In the genomic region with DNA sequence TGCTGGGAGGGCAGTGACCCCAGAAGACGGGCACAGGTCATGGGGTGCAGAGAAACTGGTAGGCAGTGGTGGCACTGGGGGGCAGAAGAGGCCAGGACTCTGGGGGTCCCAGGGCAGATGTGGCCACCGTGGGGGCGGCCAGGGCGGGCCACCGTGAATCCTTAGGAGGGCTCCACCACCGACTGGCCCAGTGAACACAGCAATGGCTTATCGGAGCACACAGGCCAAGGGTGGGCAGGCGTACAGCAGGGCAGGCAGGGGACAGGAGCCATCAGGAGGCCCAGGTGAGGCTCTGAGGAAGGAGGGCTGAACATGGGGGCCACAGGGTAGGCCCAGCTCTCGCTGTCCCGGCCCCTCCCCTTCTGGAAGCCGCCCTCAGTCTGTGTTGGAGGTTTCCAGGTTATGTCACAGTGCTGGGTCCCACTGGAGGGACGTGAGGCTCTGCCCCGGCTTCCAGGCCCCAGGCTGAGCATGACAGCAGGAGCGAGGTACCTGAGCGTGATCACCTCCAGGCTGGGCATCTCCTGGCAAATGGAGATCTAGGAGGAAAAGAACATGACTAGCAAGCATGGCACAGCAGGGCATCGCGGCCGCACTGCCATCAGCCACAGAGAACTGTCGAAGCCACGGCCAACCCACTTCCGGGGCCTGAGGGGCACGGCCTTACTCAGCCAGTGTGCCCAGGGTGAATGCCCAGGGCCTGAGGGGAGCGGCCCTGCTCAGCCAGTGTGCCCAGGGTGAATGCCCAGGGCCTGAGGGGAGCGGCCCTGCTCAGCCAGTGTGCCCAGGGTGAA, we compare ENCODE assay signal across 23 cellular contexts. TPM values are rescaled to one million over a fixed set of nuclear protein-coding genes. Genes with fewer than 3 reads are reported as not detected.
DNase-seq lines count a peak whose midpoint lies in the region; ATAC-seq, FAIRE-seq and TF ChIP-seq lines count a peak whose summit lies in the region.
"Had no signal": no experiment of that assay in that cellular context is flagged by ENCODE, and none has a peak within 500 bp of the region (broad histone marks: within the 10 kb centered on the region; RNA-seq: fewer than 3 reads in every experiment).

No MANE protein-coding gene starts in this region.

- H3K36me3 ChIP-seq in BLaER1, result peaks cover 33% of the 10 kb centered on the region; the same call in 1 of the 2 replicates
- H3K36me3 ChIP-seq in BLaER1 treated with 17β-estradiol and CSF1 and Interleukin-3, amounts not matched to agents 10 nM and 100 nM, result peaks cover 0 to 29% (median 9%) of the 10 kb centered on the region in 11 experiments; a peak in 13 of 22 replicates
- H3K36me3 ChIP-seq in GM12878 (ENCODE audit: control insufficient read depth in 2 of 2, insufficient read depth in 2 of 2, low read length in 1 of 2), result no peaks in the 10 kb centered on the region
- H3K36me3 ChIP-seq in neuronal stem cell (replicated peaks in 1 of 2; ENCODE audit: control insufficient read depth in 2 of 2, insufficient read depth in 2 of 2, low read length in 2 of 2), result peaks cover 10 to 11% of the 10 kb centered on the region in 2 donors
- H3K36me3 ChIP-seq in endodermal cell (ENCODE audit: control insufficient read depth, insufficient read depth, low read length), result peaks cover 10% of the 10 kb centered on the region

- no peak overlapping the region for H3K4ac ChIP-seq in neuronal stem cell (ENCODE audit: low read length)

- no peak overlapping the region for H3K14ac ChIP-seq in neuronal stem cell (ENCODE audit: low read length)

- FAIRE-seq in GM12878 (lab: Jason Lieb, UNC), result no peak

- no peak for TF ChIP-seq POLR2A in GM12878 (IDR thresholded peaks at IDR 0.05; ENCODE audit: low read depth, low read length)

- no peak for TF ChIP-seq RAD21 in GM12878 (IDR thresholded peaks at IDR 0.05; ENCODE audit: insufficient read depth, low read depth, low read length)

- H3K79me2 ChIP-seq in GM12878 (ENCODE audit: control insufficient read depth, insufficient read depth, low read length), result no peaks in the 10 kb centered on the region

- H3K27me3 Mint-ChIP-seq in endodermal cell (ENCODE audit: insufficient read depth), result no peaks in the 10 kb centered on the region
- H3K27me3 Mint-ChIP-seq: B cell had no signal

- H3K4me2 ChIP-seq in BLaER1 (peak overlapping the region; percentile 91), GM12878 (ENCODE audit: control insufficient read depth, insufficient read depth) (no peak overlapping the region), neuronal stem cell (ENCODE audit: insufficient read depth, low read length, poor library complexity, severe bottlenecking) (no peak overlapping the region)
- peak overlapping the region in 9 of 11 experiments; percentile 74 to 95 (median 92); a peak in 18 of 22 replicates for H3K4me2 ChIP-seq in BLaER1 treated with 17β-estradiol and CSF1 and Interleukin-3, amounts not matched to agents 10 nM and 100 nM
- H3K4me2 ChIP-seq: GM23338 had no signal

- H2BK12ac ChIP-seq in neuronal stem cell (ENCODE audit: low read length), result no peak overlapping the region

- POLR2A ChIA-PET in GM12878 (lab: Charles Lee), result no interaction called here

- TF ChIP-seq EP300 in GM12878 (IDR thresholded peaks at IDR 0.05; ENCODE audit: borderline replicate concordance in 1 of 2, control insufficient read depth in 1 of 2, low read depth in 2 of 2, low read length in 2 of 2), result no peak

- H4K20me1 ChIP-seq in BLaER1 (peaks cover 66% of the 10 kb centered on the region), GM12878 (ENCODE audit: control insufficient read depth, insufficient read depth) (no peaks in the 10 kb centered on the region)
- H4K20me1 ChIP-seq in BLaER1 treated with 17β-estradiol and CSF1 and Interleukin-3, amounts not matched to agents 10 nM and 100 nM, result peaks cover under 1 to 55% (median 31%) of the 10 kb centered on the region in 11 experiments; a peak in 19 of 22 replicates

- H3K27me3 ChIP-seq in BLaER1, result no peaks in the 10 kb centered on the region
- no peaks in the 10 kb centered on the region for H3K27me3 ChIP-seq in BLaER1 treated with 17β-estradiol and CSF1 and Interleukin-3, amounts not matched to agents 10 nM and 100 nM
- H3K27me3 ChIP-seq in GM12878 (replicated peaks in 1 of 2; ENCODE audit: control insufficient read depth in 2 of 2, insufficient read depth in 2 of 2, low read length in 1 of 2), result no peaks in the 10 kb centered on the region
- peaks cover 0 to 2% (median 0%) of the 10 kb centered on the region in 3 experiments for H3K27me3 ChIP-seq in neuronal stem cell (ENCODE audit: control insufficient read depth in 3 of 3, insufficient read depth in 3 of 3, low read depth in 1 of 3, low read length in 3 of 3)
- H3K27me3 ChIP-seq in endodermal cell (ENCODE audit: control insufficient read depth, insufficient read depth, low read length, poor library complexity, severe bottlenecking), result no peaks in the 10 kb centered on the region

- DNase-seq in GM12878 (ENCODE audit: low read depth, low spot score) (no peak), neuronal stem cell (ENCODE audit: low spot score) (no peak), AG08396 (ENCODE audit: low spot score) (no peak), endodermal cell (no peak), NCI-H526 treated with DMSO at 0.1 percent for 48 hours (lab: John Stamatoyannopoulos, UW) (no peak)
- DNase-seq in effector CD8-positive, alpha-beta T cell (lab: John Stamatoyannopoulos, UW), result no peak
- DNase-seq: Calu3; CD4-positive, alpha-beta memory T cell; COR-L47; DMS53; DMS79 treated with DMSO at 0.1 percent for 48 hours; GF-D8; H9 had no signal

- H2BK120ac ChIP-seq in neuronal stem cell (ENCODE audit: low read depth, low read length), result no peak overlapping the region

- intact Hi-C loops in GM12878 (cut with micrococcal nuclease; ENCODE audit: unreplicated experiment), result no loop called here

- peaks cover 8% of the 10 kb centered on the region for H3K9me3 Mint-ChIP-seq in endodermal cell
- H3K9me3 Mint-ChIP-seq: GM23338, H9 had no signal

- H3K4me1 ChIP-seq in BLaER1 (peaks cover 78% of the 10 kb centered on the region), GM12878 (ENCODE audit: control insufficient read depth, insufficient read depth, low read length) (peaks cover 11% of the 10 kb centered on the region), neuronal stem cell (ENCODE audit: control insufficient read depth in 2 of 2, insufficient read depth in 1 of 2, low read depth in 1 of 2, low read length in 2 of 2) (peaks cover 5 to 7% of the 10 kb centered on the region in 2 donors), endodermal cell (ENCODE audit: control insufficient read depth, insufficient read depth, low read length) (peaks cover 8% of the 10 kb centered on the region)
- peaks cover 57 to 89% (median 85%) of the 10 kb centered on the region in 10 experiments for H3K4me1 ChIP-seq in BLaER1 treated with 17β-estradiol and CSF1 and Interleukin-3, amounts not matched to agents 10 nM and 100 nM

- BruUV-seq in GM12878 (replicated peaks; lab: Mats Ljungman, UMichigan), result no TSS peak

- in situ Hi-C loops in GM12878 (cut with MboI), result no loop called here

- H2AFZ ChIP-seq in GM12878 (ENCODE audit: control insufficient read depth, low read depth, low read length) (no peak overlapping the region), neuronal stem cell (ENCODE audit: low read length) (no peak overlapping the region)
- H2AFZ ChIP-seq: GM23338 had no signal

- SMC1A ChIA-PET in GM12878 (lab: Charles Lee; ENCODE audit: uncharacterized antibody, unreplicated experiment), result no interaction called here

- H3K27ac Mint-ChIP-seq in endodermal cell, result no peak overlapping the region
- H3K27ac Mint-ChIP-seq: GM23338, H9 had no signal

- H3K23ac ChIP-seq in neuronal stem cell (ENCODE audit: low read depth, low read length, poor library complexity), result no peak overlapping the region

- peaks cover 9% of the 10 kb centered on the region for H3K36me3 Mint-ChIP-seq in endodermal cell (ENCODE audit: low read depth)

- no peak for ATAC-seq in GM12878
- ATAC-seq: GM23338, HCT116 had no signal

- H3K27ac ChIP-seq in BLaER1, result no peak overlapping the region
- H3K27ac ChIP-seq in BLaER1 treated with 17β-estradiol and CSF1 and Interleukin-3, amounts not matched to agents 10 nM and 100 nM, result peak overlapping the region in 8 of 11 experiments; percentile 5 to 87 (median 46); a peak in 12 of 22 replicates
- H3K27ac ChIP-seq in GM12878 (ENCODE audit: control insufficient read depth, insufficient read depth), result no peak overlapping the region
- no peak overlapping the region for H3K27ac ChIP-seq in neuronal stem cell (replicated peaks; ENCODE audit: low read length)
- H3K27ac ChIP-seq in endodermal cell (ENCODE audit: low read depth, low read length), result no peak overlapping the region

- no peak for TF ChIP-seq CTCF in GM12878 (IDR thresholded peaks at IDR 0.05 in 2 of 3, conservative IDR thresholded peaks at IDR 0.05 in 1 of 3; ENCODE audit: control insufficient read depth in 2 of 3, extremely low read depth in 1 of 3, insufficient read depth in 1 of 3, low read depth in 3 of 3, low read length in 3 of 3)
- no peak for TF ChIP-seq CTCF in endodermal cell (conservative IDR thresholded peaks at IDR 0.05)

- no peak overlapping the region for H4K8ac ChIP-seq in neuronal stem cell (ENCODE audit: low read depth, low read length)

- no peak overlapping the region for H3K4me3 Mint-ChIP-seq in endodermal cell
- H3K4me3 Mint-ChIP-seq: B cell, GM23338, H9 had no signal

- peaks cover 5% of the 10 kb centered on the region for H3K79me1 ChIP-seq in neuronal stem cell (ENCODE audit: low read depth, low read length)

- peak overlapping the region; percentile 39 for H2BK5ac ChIP-seq in neuronal stem cell (ENCODE audit: low read length)

- CTCF ChIA-PET in GM12878 (lab: Yijun Ruan, JAX), result no interaction called here

- H3K9me3 ChIP-seq in BLaER1, result no peaks in the 10 kb centered on the region
- H3K9me3 ChIP-seq in BLaER1 treated with 17β-estradiol and CSF1 and Interleukin-3, amounts not matched to agents 10 nM and 100 nM (replicated peaks in 1 of 11), result no peaks in the 10 kb centered on the region
- H3K9me3 ChIP-seq in GM12878 (replicated peaks; ENCODE audit: control insufficient read depth, insufficient read depth, low read length), result no peaks in the 10 kb centered on the region
- H3K9me3 ChIP-seq in neuronal stem cell (replicated peaks in 1 of 2; ENCODE audit: control insufficient read depth in 2 of 2, insufficient read depth in 1 of 2, low read depth in 1 of 2, low read length in 2 of 2), result no peaks in the 10 kb centered on the region
- H3K9me3 ChIP-seq in endodermal cell (ENCODE audit: control insufficient read depth, low read length), result no peaks in the 10 kb centered on the region

- H2AK5ac ChIP-seq in neuronal stem cell (ENCODE audit: low read depth, low read length), result no peak overlapping the region

- H3K4me1 Mint-ChIP-seq in endodermal cell, result peaks cover 24% of the 10 kb centered on the region

- no peak overlapping the region for H3K18ac ChIP-seq in neuronal stem cell (ENCODE audit: low read length)

- 0 out of 2 replicates have a peak overlapping the region, but pooled peaks have one; percentile 3 for H3K9ac ChIP-seq in BLaER1
- peak overlapping the region in 7 of 11 experiments; percentile 3 to 77 (median 27); a peak in 10 of 22 replicates for H3K9ac ChIP-seq in BLaER1 treated with 17β-estradiol and CSF1 and Interleukin-3, amounts not matched to agents 10 nM and 100 nM
- no peak overlapping the region for H3K9ac ChIP-seq in GM12878 (ENCODE audit: control insufficient read depth, insufficient read depth, low read length)
- H3K9ac ChIP-seq in neuronal stem cell (ENCODE audit: low read depth, low read length, poor library complexity), result no peak overlapping the region
- H3K9ac ChIP-seq in endodermal cell (ENCODE audit: extremely low read depth, low read length, poor library complexity, severe bottlenecking), result no peak overlapping the region

- 82% methylated on average over 22 of the region's 24 CpGs for WGBS in GM12878 (ENCODE audit: insufficient coverage, insufficient replicate concordance, low lambda C conversion rate, missing lambda C conversion rate)
- WGBS in neuronal stem cell (ENCODE audit: extremely low coverage in 2 of 2, insufficient read length in 2 of 2, insufficient replicate concordance in 1 of 2), 2 donors, result no CpG with 5 or more reads among the region's 24 CpGs
- 91 to 92% methylated on average over 14 to 22 of the region's 24 CpGs for whole genome bisulfite sequencing in endodermal cell (ENCODE audit: insufficient coverage in 1 of 2, insufficient read length in 1 of 2), 2 experiments

- H3K4me3 ChIP-seq in BLaER1, result no peak overlapping the region
- H3K4me3 ChIP-seq in BLaER1 treated with 17β-estradiol and CSF1 and Interleukin-3, amounts not matched to agents 10 nM and 100 nM, result no peak overlapping the region
- H3K4me3 ChIP-seq in GM12878, result no peak overlapping the region
- no peak overlapping the region for H3K4me3 ChIP-seq in neuronal stem cell (ENCODE audit: low read length in 2 of 2)
- no peak overlapping the region for H3K4me3 ChIP-seq in endodermal cell (ENCODE audit: low read length)
- H3K4me3 ChIP-seq: GM23338 had no signal

- RAD21 ChIA-PET in GM12878 (lab: Charles Lee; ENCODE audit: unreplicated experiment), result no interaction called here

- H4K91ac ChIP-seq in neuronal stem cell (ENCODE audit: low read depth, low read length, poor library complexity), result no peak overlapping the region

- H2BK15ac ChIP-seq in neuronal stem cell (ENCODE audit: low read length), result no peak overlapping the region

RNA-seq across cellular contexts. Expression of gene CFAP410, which starts 3.7 kb away (rescaled TPM):
- 19.8 and 23.7 TPM in 2 replicates for total RNA-seq in GM12878 (2013; cell fraction: nucleolus; rRNA removed)
- 16.8 and 24.6 TPM in 2 replicates for total RNA-seq in GM12878 (2014; rRNA removed)
- 2.6 and 2.8 TPM in 2 replicates for total RNA-seq in GM12878 (2014; rRNA removed; fragmentation: Illumina TruSeq; extraction: Trizol)
- 20.3 and 23.6 TPM in 2 replicates for total RNA-seq in GM12878 (2021)
- 4.9 TPM for polyA plus RNA-seq in GM12878 (2011; ENCODE audit: low read depth)
- polyA plus RNA-seq in GM12878 (2011; rRNA removed), result 2.8 and 5.2 TPM in 2 replicates
- 8.2 and 16.1 TPM in 2 replicates for polyA plus RNA-seq in GM12878 (2011; cell fraction: cytosol; rRNA removed)
- 87.0 and 101 TPM in 2 replicates for polyA plus RNA-seq in GM12878 (2011; cell fraction: nucleus; rRNA removed)
- polyA plus RNA-seq in GM12878 (2012), result 21.9 and 22.9 TPM in 2 replicates
- 0.52 and 1.3 TPM in 2 replicates for polyA plus RNA-seq in GM12878 (2014; fragmentation: Illumina TruSeq; extraction: Trizol)
- 1 to 10 TPM in 1 of 2 experiments, under 1 TPM in 1; 0.14 to 2.1 TPM for polyA plus RNA-seq in GM12878 (2014; fragmentation: Nextera tagmentation; extraction: Ambion mirVana)
- 24.8 and 27.1 TPM in 2 replicates for polyA plus RNA-seq in GM12878 (2014; rRNA removed)
- 10 to 100 TPM; 17.5 to 20.9 TPM for polyA plus RNA-seq in GM12878 (2016; fragmentation: Nextera tagmentation; extraction: Ambion mirVana)
- 1.4 and 5.8 TPM in 2 replicates for polyA minus RNA-seq in GM12878 (2011; rRNA and poly(A)+ RNA removed)
- 1.8 and 2.8 TPM in 2 replicates for polyA minus RNA-seq in GM12878 (2011; cell fraction: cytosol; rRNA and poly(A)+ RNA removed)
- 7.5 and 11.9 TPM in 2 replicates for polyA minus RNA-seq in GM12878 (2011; cell fraction: nucleus; rRNA and poly(A)+ RNA removed)
- polyA plus RNA-seq in neuronal stem cell (2013, experiment 1 of 2), result 13.0 TPM
- 12.0 TPM for polyA plus RNA-seq in neuronal stem cell (2013, experiment 2 of 2)
- 10 to 100 TPM; 33.1 to 35.7 TPM for total RNA-seq in endodermal cell
- 18.8 TPM for polyA plus RNA-seq in endodermal cell (2013, experiment 1 of 2)
- 17.7 TPM for polyA plus RNA-seq in endodermal cell (2013, experiment 2 of 2)

RNA-seq across cellular contexts. Expression of gene TRPM2, which starts 18.0 kb away (rescaled TPM):
- 0.42 and 0.61 TPM in 2 replicates for total RNA-seq in GM12878 (2013; cell fraction: nucleolus; rRNA removed)
- total RNA-seq in GM12878 (2014; rRNA removed), result 2.6 and 2.7 TPM in 2 replicates
- 3.5 and 4.4 TPM in 2 replicates for total RNA-seq in GM12878 (2014; rRNA removed; fragmentation: Illumina TruSeq; extraction: Trizol)
- 9.1 and 9.9 TPM in 2 replicates for total RNA-seq in GM12878 (2021)
- polyA plus RNA-seq in GM12878 (2011; ENCODE audit: low read depth), result 4.9 TPM
- 0.03 and 0.17 TPM in 2 replicates for polyA plus RNA-seq in GM12878 (2011; rRNA removed)
- polyA plus RNA-seq in GM12878 (2011; cell fraction: cytosol; rRNA removed), result 0.03 TPM in 1 of 2 replicates, not detected in the other
- polyA plus RNA-seq in GM12878 (2011; cell fraction: nucleus; rRNA removed), result 0.22 and 0.30 TPM in 2 replicates
- 5.5 and 6.1 TPM in 2 replicates for polyA plus RNA-seq in GM12878 (2012)
- polyA plus RNA-seq in GM12878 (2014; fragmentation: Illumina TruSeq; extraction: Trizol), result 0.86 and 2.4 TPM in 2 replicates
- under 1 TPM; 0.34 to 0.82 TPM for polyA plus RNA-seq in GM12878 (2014; fragmentation: Nextera tagmentation; extraction: Ambion mirVana)
- polyA plus RNA-seq in GM12878 (2014; rRNA removed), result 4.1 and 4.8 TPM in 2 replicates
- polyA plus RNA-seq in GM12878 (2016; fragmentation: Nextera tagmentation; extraction: Ambion mirVana), result 1 to 10 TPM; 2.5 to 3.7 TPM
- 0.05 TPM in 1 of 2 replicates, not detected in the other for polyA minus RNA-seq in GM12878 (2011; rRNA and poly(A)+ RNA removed)
- 4.4 TPM in 1 of 2 replicates, not detected in the other for polyA minus RNA-seq in GM12878 (2011; cell fraction: cytosol; rRNA and poly(A)+ RNA removed)
- under 0.01 and 0.38 TPM in 2 replicates for polyA minus RNA-seq in GM12878 (2011; cell fraction: nucleus; rRNA and poly(A)+ RNA removed)
- 0.03 TPM for polyA plus RNA-seq in neuronal stem cell (2013, experiment 1 of 2)
- 0.03 TPM for polyA plus RNA-seq in neuronal stem cell (2013, experiment 2 of 2)
- total RNA-seq in endodermal cell, result 10 to 100 TPM in 1 of 2 donors, 1 to 10 TPM in 1; 1.6 to 12.5 TPM
- 0.36 TPM for polyA plus RNA-seq in endodermal cell (2013, experiment 1 of 2)
- polyA plus RNA-seq in endodermal cell (2013, experiment 2 of 2), result 0.33 TPM
- total RNA-seq: Calu3, G401 had no signal

RNA-seq across cellular contexts. Expression of gene PFKL, which starts 35.6 kb away (rescaled TPM):
- total RNA-seq in GM12878 (2013; cell fraction: nucleolus; rRNA removed), result 144 and 180 TPM in 2 replicates
- 127 and 146 TPM in 2 replicates for total RNA-seq in GM12878 (2014; rRNA removed)
- 52.6 and 56.1 TPM in 2 replicates for total RNA-seq in GM12878 (2014; rRNA removed; fragmentation: Illumina TruSeq; extraction: Trizol)
- total RNA-seq in GM12878 (2021), result 192 and 194 TPM in 2 replicates
- polyA plus RNA-seq in GM12878 (2011; ENCODE audit: low read depth), result 60.4 TPM
- 43.3 and 94.2 TPM in 2 replicates for polyA plus RNA-seq in GM12878 (2011; rRNA removed)
- polyA plus RNA-seq in GM12878 (2011; cell fraction: cytosol; rRNA removed), result 130 and 162 TPM in 2 replicates
- polyA plus RNA-seq in GM12878 (2011; cell fraction: nucleus; rRNA removed), result 550 and 578 TPM in 2 replicates
- 148 and 190 TPM in 2 replicates for polyA plus RNA-seq in GM12878 (2012)
- polyA plus RNA-seq in GM12878 (2014; fragmentation: Illumina TruSeq; extraction: Trizol), result 7.8 and 45.7 TPM in 2 replicates
- 10 to 100 TPM in 1 of 2 experiments, 1 to 10 TPM in 1; 1.2 to 11.2 TPM for polyA plus RNA-seq in GM12878 (2014; fragmentation: Nextera tagmentation; extraction: Ambion mirVana)
- 130 and 154 TPM in 2 replicates for polyA plus RNA-seq in GM12878 (2014; rRNA removed)
- polyA plus RNA-seq in GM12878 (2016; fragmentation: Nextera tagmentation; extraction: Ambion mirVana), result 100 to 1,000 TPM; 184 to 191 TPM
- polyA minus RNA-seq in GM12878 (2011; rRNA and poly(A)+ RNA removed), result 76.6 and 156 TPM in 2 replicates
- polyA minus RNA-seq in GM12878 (2011; cell fraction: cytosol; rRNA and poly(A)+ RNA removed), result 59.1 and 73.4 TPM in 2 replicates
- 62.3 and 85.3 TPM in 2 replicates for polyA minus RNA-seq in GM12878 (2011; cell fraction: nucleus; rRNA and poly(A)+ RNA removed)
- 37.4 TPM for polyA plus RNA-seq in neuronal stem cell (2013, experiment 1 of 2)
- 35.9 TPM for polyA plus RNA-seq in neuronal stem cell (2013, experiment 2 of 2)
- 100 to 1,000 TPM; 195 to 198 TPM for total RNA-seq in endodermal cell
- polyA plus RNA-seq in endodermal cell (2013, experiment 1 of 2), result 97.2 TPM
- 95.3 TPM for polyA plus RNA-seq in endodermal cell (2013, experiment 2 of 2)

RNA-seq across cellular contexts. Expression of gene AIRE, which starts 49.8 kb away (rescaled TPM):
- total RNA-seq in GM12878 (2013; cell fraction: nucleolus; rRNA removed), result 0.81 and 0.83 TPM in 2 replicates
- total RNA-seq in GM12878 (2014; rRNA removed), result not detected in 2 replicates
- total RNA-seq in GM12878 (2014; rRNA removed; fragmentation: Illumina TruSeq; extraction: Trizol), result not detected in 2 replicates
- 0.10 TPM in 1 of 2 replicates, not detected in the other for total RNA-seq in GM12878 (2021)
- not detected for polyA plus RNA-seq in GM12878 (2011; ENCODE audit: low read depth)
- 0.03 and 0.05 TPM in 2 replicates for polyA plus RNA-seq in GM12878 (2011; rRNA removed)
- polyA plus RNA-seq in GM12878 (2011; cell fraction: cytosol; rRNA removed), result 0.04 and 0.08 TPM in 2 replicates
- polyA plus RNA-seq in GM12878 (2011; cell fraction: nucleus; rRNA removed), result 0.61 and 1.2 TPM in 2 replicates
- polyA plus RNA-seq in GM12878 (2012), result 0.04 TPM in 1 of 2 replicates, not detected in the other
- not detected in 2 replicates for polyA plus RNA-seq in GM12878 (2014; fragmentation: Illumina TruSeq; extraction: Trizol)
- not detected for polyA plus RNA-seq in GM12878 (2014; fragmentation: Nextera tagmentation; extraction: Ambion mirVana)
- polyA plus RNA-seq in GM12878 (2014; rRNA removed), result not detected in 2 replicates
- not detected for polyA plus RNA-seq in GM12878 (2016; fragmentation: Nextera tagmentation; extraction: Ambion mirVana)
- 0.10 and 0.15 TPM in 2 replicates for polyA minus RNA-seq in GM12878 (2011; rRNA and poly(A)+ RNA removed)
- not detected in 2 replicates for polyA minus RNA-seq in GM12878 (2011; cell fraction: cytosol; rRNA and poly(A)+ RNA removed)
- 0.10 and 0.12 TPM in 2 replicates for polyA minus RNA-seq in GM12878 (2011; cell fraction: nucleus; rRNA and poly(A)+ RNA removed)
- not detected for polyA plus RNA-seq in neuronal stem cell (2013, experiment 1 of 2)
- polyA plus RNA-seq in neuronal stem cell (2013, experiment 2 of 2), result not detected
- 1 to 10 TPM; 1.2 to 2.7 TPM for total RNA-seq in endodermal cell
- polyA plus RNA-seq in endodermal cell (2013, experiment 1 of 2), result 0.57 TPM
- polyA plus RNA-seq in endodermal cell (2013, experiment 2 of 2), result 0.46 TPM
- total RNA-seq: A172; A673; B cell; Calu3; CD4-positive, alpha-beta memory T cell; Daoy; H4 had no signal
- polyA plus RNA-seq: GM23338 had no signal

Comparison
In these comparisons a context has a peak if more than half of its experiments do, and no peak if none do; other contexts are left out.
1. H3K27ac ChIP-seq: peak in BLaER1 treated with 17β-estradiol and CSF1 and Interleukin-3, amounts not matched to agents 10 nM and 100 nM (8 of 11); none in BLaER1 (single experiment), GM12878 (single experiment), neuronal stem cell (single experiment) and endodermal cell (single experiment).
2. H3K4me2 ChIP-seq: peak in BLaER1 (single experiment) and BLaER1 treated with 17β-estradiol and CSF1 and Interleukin-3, amounts not matched to agents 10 nM and 100 nM (9 of 11); none in GM12878 (single experiment) and neuronal stem cell (single experiment).
3. H3K9ac ChIP-seq: peak in BLaER1 (single experiment) and BLaER1 treated with 17β-estradiol and CSF1 and Interleukin-3, amounts not matched to agents 10 nM and 100 nM (7 of 11); none in GM12878 (single experiment), neuronal stem cell (single experiment) and endodermal cell (single experiment).